In the genomic region with DNA sequence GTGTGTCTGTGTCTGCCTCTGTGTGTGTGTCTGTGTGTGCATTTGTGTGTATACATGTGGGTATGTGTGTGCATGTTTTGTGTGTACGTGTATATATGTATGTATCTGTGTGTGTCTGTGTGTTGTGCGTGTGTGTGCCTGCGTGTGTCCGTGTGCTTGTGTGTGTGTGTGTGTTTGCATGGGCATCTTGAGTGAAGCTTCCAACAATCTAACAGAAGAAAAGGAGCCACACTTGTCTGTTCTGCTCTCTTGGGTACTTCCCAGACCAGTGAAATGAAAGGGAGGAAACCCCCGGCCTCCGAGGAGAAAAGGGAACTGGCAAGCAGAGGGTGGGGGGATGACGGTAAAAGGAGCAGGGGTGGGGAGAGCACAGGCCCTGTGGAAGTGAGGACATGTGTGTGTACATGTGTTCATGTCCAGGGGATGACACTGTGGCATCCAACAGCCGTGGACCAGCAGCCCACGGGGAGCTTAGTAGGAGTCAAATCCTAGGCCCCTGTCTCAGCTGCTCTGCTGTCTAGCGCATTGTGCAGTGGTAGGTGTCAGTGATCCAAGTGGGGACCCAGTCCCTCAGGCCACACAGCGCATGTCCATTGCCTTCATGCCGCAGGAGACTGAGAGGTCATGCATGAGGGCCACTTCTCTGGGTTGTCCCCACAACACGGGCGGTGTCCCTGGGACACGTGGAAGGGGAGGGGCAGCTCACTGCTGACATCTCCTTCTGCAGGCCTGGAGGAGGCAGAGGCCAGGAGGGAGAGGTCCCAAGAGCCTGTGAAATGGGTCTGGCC, we compare ENCODE assay signal across 2 cellular contexts.
TF ChIP-seq lines count a peak whose summit lies in the region.

No MANE protein-coding gene starts in this region.

TF ChIP-seq in GM12891, 5 proteins besides CTCF, POLR2A, EP300 and RAD21 (continued from another document):
- no peak for TF ChIP-seq TAF1 (IDR thresholded peaks at IDR 0.05; ENCODE audit: low read depth, low read length)
- TF ChIP-seq POU2F2 (IDR thresholded peaks at IDR 0.05; ENCODE audit: low read depth, low read length) = no peak
- TF ChIP-seq PAX5 (IDR thresholded peaks at IDR 0.05; ENCODE audit: insufficient read depth, low read length, severe bottlenecking) = no peak
- TF ChIP-seq POLR2AphosphoS5 (IDR thresholded peaks at IDR 0.05; ENCODE audit: low read depth, low read length) = no peak
TF ChIP-seq in GM12891: peak in this region for 1.

TF ChIP-seq in endothelial cell of umbilical vein, 7 proteins besides CTCF, POLR2A, EP300 and RAD21 (continued from another document):
- TF ChIP-seq POLR2AphosphoS5 (IDR thresholded peaks at IDR 0.05; ENCODE audit: insufficient read depth, low read depth, low read length) = no peak
- no peak for TF ChIP-seq FOS (IDR thresholded peaks at IDR 0.05; ENCODE audit: borderline replicate concordance, insufficient read depth, low read length)
- TF ChIP-seq EZH2 (IDR thresholded peaks at IDR 0.05; ENCODE audit: borderline replicate concordance, low read depth, low read length, severe bottlenecking) = no peak
- TF ChIP-seq, protein P1, sequence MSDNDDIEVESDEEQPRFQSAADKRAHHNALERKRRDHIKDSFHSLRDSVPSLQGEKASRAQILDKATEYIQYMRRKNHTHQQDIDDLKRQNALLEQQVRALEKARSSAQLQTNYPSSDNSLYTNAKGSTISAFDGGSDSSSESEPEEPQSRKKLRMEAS (IDR thresholded peaks at IDR 0.05; ENCODE audit: insufficient read depth, insufficient read length) = no peak
- TF ChIP-seq JUN (IDR thresholded peaks at IDR 0.05; ENCODE audit: borderline replicate concordance, insufficient read depth, insufficient read length, low read depth) = no peak
- no peak for TF ChIP-seq GATA2 (IDR thresholded peaks at IDR 0.05; ENCODE audit: insufficient read depth, insufficient read length, low read depth, low read length)
